ENCODE assay signal across 1 cellular context in the genomic region with DNA sequence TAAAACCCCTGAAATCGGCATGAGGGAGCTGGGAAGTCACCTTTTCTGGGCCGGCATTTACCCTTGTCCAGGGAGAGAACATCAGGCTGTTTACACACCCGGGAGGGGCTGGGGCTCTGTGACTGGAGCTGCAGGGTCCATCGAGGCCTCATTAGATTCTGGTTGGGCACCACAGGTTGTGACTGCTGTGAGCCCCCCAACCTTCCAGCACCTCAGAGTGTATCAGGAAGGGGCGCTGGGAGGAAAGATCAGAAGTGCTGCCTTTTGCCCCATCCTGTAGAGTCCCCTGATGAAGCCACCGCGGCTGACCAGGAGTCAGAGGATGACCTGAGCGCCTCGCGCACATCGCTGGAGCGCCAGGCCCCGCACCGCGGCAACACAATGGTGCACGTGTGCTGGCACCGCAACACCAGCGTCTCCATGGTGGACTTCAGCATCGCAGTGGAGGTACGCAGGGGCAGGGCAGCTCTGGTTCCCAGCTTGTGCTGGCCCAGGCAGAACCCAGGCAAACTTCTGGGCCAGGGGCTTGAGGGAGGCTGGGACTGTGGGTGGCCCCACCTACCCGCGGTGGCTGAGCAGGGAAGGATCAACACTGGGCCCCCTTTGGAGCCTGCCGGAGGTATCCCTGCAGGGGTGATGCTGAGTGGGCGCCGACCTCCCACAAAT.
TF ChIP-seq lines count a peak whose summit lies in the region.

No MANE protein-coding gene starts in this region.

TF ChIP-seq in IMR-90, 13 proteins besides CTCF, POLR2A, EP300 and RAD21:
- TF ChIP-seq MAFK (IDR thresholded peaks at IDR 0.05; ENCODE audit: low read depth, low read length) (no peak), MAZ (IDR thresholded peaks at IDR 0.05; ENCODE audit: borderline replicate concordance, low read depth, low read length) (no peak), CHD1 (IDR thresholded peaks at IDR 0.05; ENCODE audit: low read depth, low read length) (no peak), RCOR1 (IDR thresholded peaks at IDR 0.05; ENCODE audit: insufficient replicate concordance, low read length) (no peak), CEBPB (IDR thresholded peaks at IDR 0.05; ENCODE audit: low read depth, low read length) (no peak), RFX5 (IDR thresholded peaks at IDR 0.05; ENCODE audit: low read depth, low read length) (no peak), SMC3 (IDR thresholded peaks at IDR 0.05; ENCODE audit: low read depth, low read length) (no peak), BHLHE40 (IDR thresholded peaks at IDR 0.05; ENCODE audit: low read depth, low read length) (no peak), MXI1 (IDR thresholded peaks at IDR 0.05; ENCODE audit: borderline replicate concordance, low read depth, low read length) (no peak), FOS (IDR thresholded peaks at IDR 0.05; ENCODE audit: low read depth, low read length) (no peak), NFE2L2 (IDR thresholded peaks at IDR 0.05; ENCODE audit: low read depth, low read length) (no peak)
- TF ChIP-seq, protein P1, sequence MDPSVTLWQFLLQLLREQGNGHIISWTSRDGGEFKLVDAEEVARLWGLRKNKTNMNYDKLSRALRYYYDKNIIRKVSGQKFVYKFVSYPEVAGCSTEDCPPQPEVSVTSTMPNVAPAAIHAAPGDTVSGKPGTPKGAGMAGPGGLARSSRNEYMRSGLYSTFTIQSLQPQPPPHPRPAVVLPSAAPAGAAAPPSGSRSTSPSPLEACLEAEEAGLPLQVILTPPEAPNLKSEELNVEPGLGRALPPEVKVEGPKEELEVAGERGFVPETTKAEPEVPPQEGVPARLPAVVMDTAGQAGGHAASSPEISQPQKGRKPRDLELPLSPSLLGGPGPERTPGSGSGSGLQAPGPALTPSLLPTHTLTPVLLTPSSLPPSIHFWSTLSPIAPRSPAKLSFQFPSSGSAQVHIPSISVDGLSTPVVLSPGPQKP (IDR thresholded peaks at IDR 0.05; ENCODE audit: borderline replicate concordance, low read depth, low read length) = no peak
- TF ChIP-seq, protein P2, sequence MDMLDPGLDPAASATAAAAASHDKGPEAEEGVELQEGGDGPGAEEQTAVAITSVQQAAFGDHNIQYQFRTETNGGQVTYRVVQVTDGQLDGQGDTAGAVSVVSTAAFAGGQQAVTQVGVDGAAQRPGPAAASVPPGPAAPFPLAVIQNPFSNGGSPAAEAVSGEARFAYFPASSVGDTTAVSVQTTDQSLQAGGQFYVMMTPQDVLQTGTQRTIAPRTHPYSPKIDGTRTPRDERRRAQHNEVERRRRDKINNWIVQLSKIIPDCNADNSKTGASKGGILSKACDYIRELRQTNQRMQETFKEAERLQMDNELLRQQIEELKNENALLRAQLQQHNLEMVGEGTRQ (IDR thresholded peaks at IDR 0.05; ENCODE audit: low read depth, low read length) = no peak
TF ChIP-seq in IMR-90: peak in this region for 0.
